ENCODE assay signal across 8 cellular contexts in genomic region chr5:116572375-116573278, GRCh38.
DNase-seq lines count a peak whose midpoint lies in the region; ATAC-seq and TF ChIP-seq lines count a peak whose summit lies in the region.

No MANE protein-coding gene starts in this region.

- no peak for ATAC-seq in HG03354 (IDR thresholded peaks at IDR 0.05; ENCODE audit: poor library complexity, severe bottlenecking, unreplicated experiment)

- no peaks in the 10 kb centered on the region for H3K27me3 ChIP-seq in iPS DF 6.9 (ENCODE audit: control insufficient read depth, insufficient read depth, low read length)

- WGBS in iPS DF 6.9 (ENCODE audit: insufficient coverage, insufficient read length), result no CpG with 5 or more reads among the region's 54 CpGs

- no peaks in the 10 kb centered on the region for H3K9me3 ChIP-seq in iPS DF 6.9 (ENCODE audit: control insufficient read depth, insufficient read depth, low read length)

- DNase-seq in DMS153 treated with DMSO at 0.1 percent for 48 hours (lab: John Stamatoyannopoulos, UW; ENCODE audit: unreplicated experiment) (peak; percentile 2), DMS153 (lab: John Stamatoyannopoulos, UW) (no peak), iPS DF 6.9 (ENCODE audit: low read depth, low spot score) (no peak), retinal pigment epithelial cell (ENCODE audit: low read depth) (no peak), activated gamma-delta T cell (lab: John Stamatoyannopoulos, UW) (no peak)
- DNase-seq in activated CD8-positive, alpha-beta memory T cell treated with anti-CD3 and anti-CD28 coated beads, Interleukin-2, amount 50 U/mL, for 4 hours, result no peak

- H3K27ac ChIP-seq in angular gyrus (ENCODE audit: low read depth, low read length) (peak overlapping the region; percentile 27), iPS DF 6.9 (ENCODE audit: low read length) (no peak overlapping the region)

- H3K4me1 ChIP-seq in iPS DF 6.9 (ENCODE audit: control insufficient read depth, insufficient read depth, low read length), result peaks cover 4% of the 10 kb centered on the region; the same call in 1 of the 2 replicates

- H3K36me3 ChIP-seq in iPS DF 6.9 (ENCODE audit: control insufficient read depth, insufficient read depth, low read length), result no peaks in the 10 kb centered on the region

- peak overlapping the region; percentile 99 for H3K4me3 ChIP-seq in iPS DF 6.9 (ENCODE audit: low read length)
- peak overlapping the region; percentile 66 for H3K4me3 ChIP-seq in retinal pigment epithelial cell (ENCODE audit: low read length)

- peak; percentile 3 for TF ChIP-seq CTCF in retinal pigment epithelial cell (conservative IDR thresholded peaks at IDR 0.05; ENCODE audit: low read depth, low read length)
